Comparison of ENCODE assay signal across 7 cellular contexts in genomic region chr16:88759245-88759975, GRCh38. TPM values are rescaled to one million over a fixed set of nuclear protein-coding genes. Genes with fewer than 3 reads are reported as not detected.
DNase-seq lines count a peak whose midpoint lies in the region; ATAC-seq and TF ChIP-seq lines count a peak whose summit lies in the region.
"Had no signal": no experiment of that assay in that cellular context is flagged by ENCODE, and none has a peak within 500 bp of the region (broad histone marks: within the 10 kb centered on the region; RNA-seq: fewer than 3 reads in every experiment).

No MANE protein-coding gene starts in this region.

- TF ChIP-seq POLR2A in IMR-90 (IDR thresholded peaks at IDR 0.05; ENCODE audit: low read depth, low read length): no peak

- H3K79me1 ChIP-seq in IMR-90 (ENCODE audit: low read depth in 1 of 2, low read length in 2 of 2): peaks cover 18 to 91% of the 10 kb centered on the region in 2 experiments; a peak in 3 of 4 replicates

- H3K4me3 Mint-ChIP-seq in activated T-cell treated with anti-CD3 and anti-CD28 coated beads, Interleukin-2, amount 50 U/mL, for 72 hours: peak overlapping the region; percentile 66 to 71
- peak overlapping the region in 1 of 3 experiments; percentile 6 for H3K4me3 Mint-ChIP-seq in nephron

- in situ Hi-C loops in IMR-90 (cut with MboI; ENCODE audit: low sequenced_read_pairs): no loop called here

- H2AK5ac ChIP-seq in IMR-90 (ENCODE audit: low read depth, low read length): peak overlapping the region; percentile 63

- H3K9ac ChIP-seq in IMR-90 (ENCODE audit: low read depth, low read length): peak overlapping the region; percentile 58

- no peaks in the 10 kb centered on the region for H3K27me3 Mint-ChIP-seq in activated T-cell treated with anti-CD3 and anti-CD28 coated beads, Interleukin-2, amount 50 U/mL, for 72 hours (ENCODE audit: low read depth)
- H3K27me3 Mint-ChIP-seq in nephron (ENCODE audit: low read depth): peaks cover 9% of the 10 kb centered on the region

- H2AFZ ChIP-seq in IMR-90 (replicated peaks; ENCODE audit: low read length, poor library complexity): peak overlapping the region; percentile 37

- H3K4ac ChIP-seq in IMR-90 (ENCODE audit: low read depth, low read length): peak overlapping the region; percentile 80

- TF ChIP-seq CTCF in IMR-90 (conservative IDR thresholded peaks at IDR 0.05; ENCODE audit: low read depth, low read length): no peak
- peak in 2 of 3 experiments; percentile 20 to 24 for TF ChIP-seq CTCF in nephron (IDR thresholded peaks at IDR 0.05; ENCODE audit: unreplicated experiment in 3 of 3)
- no peak for TF ChIP-seq CTCF in coronary artery (IDR thresholded peaks at IDR 0.05)

- dilution Hi-C loops in IMR-90 (cut with HindIII; ENCODE audit: low sequenced_read_pairs, unreplicated experiment): no loop called here

- H3K23ac ChIP-seq in IMR-90 (ENCODE audit: low read depth, low read length): peak overlapping the region; percentile 48; the same call in 1 of the 2 replicates

- peak overlapping the region; percentile 77 to 81; a peak in 2 of 4 replicates for H4K8ac ChIP-seq in IMR-90 (ENCODE audit: low read depth in 2 of 2, low read length in 2 of 2)

- no peaks in the 10 kb centered on the region for H3K9me3 ChIP-seq in IMR-90 (ENCODE audit: control insufficient read depth, insufficient read depth, low read length)

- CTCF ChIA-PET in IMR-90 (lab: Yijun Ruan, JAX): interaction anchor here (0.8 to 2.2 kb wide), 3 partner anchors 9 to 22 kb away, joined by 3 to 5 read pairs (median 3); no protein-coding TSS in a partner anchor

- peak overlapping the region; percentile 78 for H3K27ac ChIP-seq in IMR-90 (ENCODE audit: insufficient read depth, low read length)
- no peak overlapping the region for H3K27ac ChIP-seq in coronary artery

- peak overlapping the region; percentile 69 for H4K5ac ChIP-seq in IMR-90 (ENCODE audit: low read depth, low read length)

- H3K9me1 ChIP-seq in IMR-90 (ENCODE audit: insufficient read depth, low read length): peaks cover 18% of the 10 kb centered on the region

- H3K27ac Mint-ChIP-seq in activated T-cell treated with anti-CD3 and anti-CD28 coated beads, Interleukin-2, amount 50 U/mL, for 72 hours: peak overlapping the region; percentile 91
- H3K27ac Mint-ChIP-seq in nephron: peak overlapping the region; percentile 46 to 94 (median 78)

- peaks cover 35% of the 10 kb centered on the region for H3K4me1 ChIP-seq in IMR-90 (ENCODE audit: control insufficient read depth, insufficient read depth, low read length)

- H3K9me3 Mint-ChIP-seq in activated T-cell treated with anti-CD3 and anti-CD28 coated beads, Interleukin-2, amount 50 U/mL, for 72 hours: no peaks in the 10 kb centered on the region
- no peaks in the 10 kb centered on the region for H3K9me3 Mint-ChIP-seq in nephron

- no peaks in the 10 kb centered on the region for H3K27me3 ChIP-seq in IMR-90 (ENCODE audit: control insufficient read depth, insufficient read depth, low read length)

- DNase-seq in IMR-90: peak; percentile 49
- DNase-seq in activated T-cell treated with anti-CD3 and anti-CD28 coated beads, Interleukin-2, amount 50 U/mL, for 72 hours: peak; percentile 50 to 54
- DNase-seq in NCI-H748 treated with DMSO at 0.1 percent for 48 hours (lab: John Stamatoyannopoulos, UW): no peak
- no peak for DNase-seq in coronary artery (ENCODE audit: low spot score)
- DNase-seq in NCI-H1092 treated with DMSO at 0.1 percent for 48 hours (lab: John Stamatoyannopoulos, UW): no peak

- H3K14ac ChIP-seq in IMR-90 (replicated peaks; ENCODE audit: low read depth, low read length): peak overlapping the region; percentile 40; the same call in 1 of the 2 replicates

- no peaks in the 10 kb centered on the region for H3K36me3 Mint-ChIP-seq in activated T-cell treated with anti-CD3 and anti-CD28 coated beads, Interleukin-2, amount 50 U/mL, for 72 hours (ENCODE audit: insufficient read depth in 2 of 2)
- no peaks in the 10 kb centered on the region for H3K36me3 Mint-ChIP-seq in nephron (ENCODE audit: low read depth)

- H4K20me1 ChIP-seq in IMR-90 (ENCODE audit: insufficient read depth, low read length): peaks cover 96% of the 10 kb centered on the region

- peak overlapping the region; percentile 58; the same call in 1 of the 2 replicates for H3K18ac ChIP-seq in IMR-90 (ENCODE audit: low read depth, low read length)

- BruUV-seq in IMR-90 (replicated peaks; lab: Mats Ljungman, UMichigan): no TSS peak

- H3K4me1 Mint-ChIP-seq in activated T-cell treated with anti-CD3 and anti-CD28 coated beads, Interleukin-2, amount 50 U/mL, for 72 hours (ENCODE audit: low read depth): peaks cover 11% of the 10 kb centered on the region
- H3K4me1 Mint-ChIP-seq in nephron: peaks cover 13% of the 10 kb centered on the region

- WGBS in IMR-90 (ENCODE audit: extremely low coverage in 2 of 2, insufficient read length in 1 of 2), 2 experiments: 92% methylated on average over 2 of the region's 26 CpGs; no CpG with 5 or more reads in 1 of the 2 experiments

- H2BK120ac ChIP-seq in IMR-90 (ENCODE audit: low read depth, low read length): peak overlapping the region; percentile 58; the same call in 1 of the 2 replicates

- peak overlapping the region; percentile 64; the same call in 2 of the 3 replicates for H2BK15ac ChIP-seq in IMR-90 (ENCODE audit: low read depth, low read length)

- POLR2A ChIA-PET in IMR-90 (lab: Charles Lee; ENCODE audit: unreplicated experiment): interaction anchor here (0.8 kb wide), 1 partner anchor 14 kb away, joined by 3 read pairs; no protein-coding TSS in a partner anchor

- intact Hi-C loops in IMR-90 (cut with micrococcal nuclease): no loop called here

- H3K36me3 ChIP-seq in IMR-90 (ENCODE audit: control insufficient read depth, insufficient read depth, low read length): peaks cover 5% of the 10 kb centered on the region

- H3K4me2 ChIP-seq in IMR-90 (ENCODE audit: low read depth, low read length): peak overlapping the region; percentile 56

- H2BK20ac ChIP-seq in IMR-90 (ENCODE audit: low read depth, low read length): peak overlapping the region; percentile 57; the same call in 1 of the 2 replicates

- H2BK5ac ChIP-seq in IMR-90 (ENCODE audit: low read depth, low read length, poor library complexity, severe bottlenecking): peak overlapping the region; percentile 78

- TF ChIP-seq RAD21 in IMR-90 (IDR thresholded peaks at IDR 0.05; ENCODE audit: low read length): no peak

- H3K4me3 ChIP-seq in IMR-90 (ENCODE audit: insufficient read depth, low read depth, low read length) (no peak overlapping the region), coronary artery (no peak overlapping the region)
- H3K4me3 ChIP-seq: skin epidermis had no signal

- H4K91ac ChIP-seq in IMR-90 (ENCODE audit: insufficient read depth, low read depth, low read length): peak overlapping the region; percentile 90

- peak overlapping the region; percentile 77 for H2AK9ac ChIP-seq in IMR-90 (replicated peaks; ENCODE audit: low read depth, low read length, poor library complexity)

- H3K56ac ChIP-seq in IMR-90 (ENCODE audit: extremely low read depth, insufficient read depth, low read length): no peak overlapping the region; the same call in 1 of the 2 replicates

- ATAC-seq in IMR-90 (ENCODE audit: low read depth): peak; percentile 75
- ATAC-seq in activated T-cell treated with anti-CD3 and anti-CD28 coated beads, Interleukin-2, amount 50 U/mL, for 72 hours (replicated peaks in 1 of 2): peak; percentile 69 to 76

TF ChIP-seq in IMR-90, 13 proteins besides CTCF, POLR2A, EP300 and RAD21:
- TF ChIP-seq, protein P1, sequence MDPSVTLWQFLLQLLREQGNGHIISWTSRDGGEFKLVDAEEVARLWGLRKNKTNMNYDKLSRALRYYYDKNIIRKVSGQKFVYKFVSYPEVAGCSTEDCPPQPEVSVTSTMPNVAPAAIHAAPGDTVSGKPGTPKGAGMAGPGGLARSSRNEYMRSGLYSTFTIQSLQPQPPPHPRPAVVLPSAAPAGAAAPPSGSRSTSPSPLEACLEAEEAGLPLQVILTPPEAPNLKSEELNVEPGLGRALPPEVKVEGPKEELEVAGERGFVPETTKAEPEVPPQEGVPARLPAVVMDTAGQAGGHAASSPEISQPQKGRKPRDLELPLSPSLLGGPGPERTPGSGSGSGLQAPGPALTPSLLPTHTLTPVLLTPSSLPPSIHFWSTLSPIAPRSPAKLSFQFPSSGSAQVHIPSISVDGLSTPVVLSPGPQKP (IDR thresholded peaks at IDR 0.05; ENCODE audit: borderline replicate concordance, low read depth, low read length): no peak
- TF ChIP-seq BHLHE40 (IDR thresholded peaks at IDR 0.05; ENCODE audit: low read depth, low read length): 0 out of 2 replicates have a peak, but pooled peaks have one; percentile 12

RNA-seq across cellular contexts. Expression of gene PIEZO1, which starts 25.6 kb away (rescaled TPM):
- total RNA-seq in IMR-90 (2012; rRNA removed): 36.2 and 48.6 TPM in 2 replicates
- 372 and 392 TPM in 2 replicates for polyA plus RNA-seq in IMR-90 (2012; rRNA removed)
- polyA plus RNA-seq in IMR-90 (2012; cell fraction: cytosol; rRNA removed): 218 and 326 TPM in 2 replicates
- 957 and 2,926 TPM in 2 replicates for polyA plus RNA-seq in IMR-90 (2012; cell fraction: nucleus; rRNA removed; ENCODE audit: low replicate concordance)
- 100 to 1,000 TPM in 1 of 2 donors, 10 to 100 TPM in 1; 94.1 to 141 TPM for total RNA-seq in activated T-cell treated with anti-CD3 and anti-CD28 coated beads, Interleukin-2, amount 50 U/mL, for 72 hours

RNA-seq across cellular contexts. Expression of gene CDT1, which starts 44.2 kb away (rescaled TPM):
- 3.2 and 4.7 TPM in 2 replicates for total RNA-seq in IMR-90 (2012; rRNA removed)
- polyA plus RNA-seq in IMR-90 (2012; rRNA removed): 11.8 and 13.2 TPM in 2 replicates
- 6.8 and 10.7 TPM in 2 replicates for polyA plus RNA-seq in IMR-90 (2012; cell fraction: cytosol; rRNA removed)
- 4.7 and 22.2 TPM in 2 replicates for polyA plus RNA-seq in IMR-90 (2012; cell fraction: nucleus; rRNA removed; ENCODE audit: low replicate concordance)
- total RNA-seq in activated T-cell treated with anti-CD3 and anti-CD28 coated beads, Interleukin-2, amount 50 U/mL, for 72 hours: 100 to 1,000 TPM; 167 to 172 TPM

RNA-seq across cellular contexts. Expression of gene APRT, which starts 52.3 kb away (rescaled TPM):
- 40.5 and 41.7 TPM in 2 replicates for total RNA-seq in IMR-90 (2012; rRNA removed)
- polyA plus RNA-seq in IMR-90 (2012; rRNA removed): 157 and 209 TPM in 2 replicates
- 109 and 184 TPM in 2 replicates for polyA plus RNA-seq in IMR-90 (2012; cell fraction: cytosol; rRNA removed)
- polyA plus RNA-seq in IMR-90 (2012; cell fraction: nucleus; rRNA removed; ENCODE audit: low replicate concordance): 87.9 and 240 TPM in 2 replicates
- 100 to 1,000 TPM; 116 to 139 TPM for total RNA-seq in activated T-cell treated with anti-CD3 and anti-CD28 coated beads, Interleukin-2, amount 50 U/mL, for 72 hours

RNA-seq across cellular contexts. Expression of gene CTU2, which starts 53.1 kb away (rescaled TPM):
- total RNA-seq in IMR-90 (2012; rRNA removed): 12.8 and 12.9 TPM in 2 replicates
- 18.4 and 23.4 TPM in 2 replicates for polyA plus RNA-seq in IMR-90 (2012; rRNA removed)
- polyA plus RNA-seq in IMR-90 (2012; cell fraction: cytosol; rRNA removed): 16.4 and 19.7 TPM in 2 replicates
- polyA plus RNA-seq in IMR-90 (2012; cell fraction: nucleus; rRNA removed; ENCODE audit: low replicate concordance): 25.5 and 154 TPM in 2 replicates
- 10 to 100 TPM; 25.9 to 34.9 TPM for total RNA-seq in activated T-cell treated with anti-CD3 and anti-CD28 coated beads, Interleukin-2, amount 50 U/mL, for 72 hours

RNA-seq across cellular contexts. Expression of gene RNF166, which starts 53.2 kb away (rescaled TPM):
- total RNA-seq in IMR-90 (2012; rRNA removed): 6.9 and 8.1 TPM in 2 replicates
- polyA plus RNA-seq in IMR-90 (2012; rRNA removed): 17.4 and 24.1 TPM in 2 replicates
- 13.4 and 20.8 TPM in 2 replicates for polyA plus RNA-seq in IMR-90 (2012; cell fraction: cytosol; rRNA removed)
- 31.6 and 83.7 TPM in 2 replicates for polyA plus RNA-seq in IMR-90 (2012; cell fraction: nucleus; rRNA removed; ENCODE audit: low replicate concordance)
- 10 to 100 TPM; 58.6 to 64.5 TPM for total RNA-seq in activated T-cell treated with anti-CD3 and anti-CD28 coated beads, Interleukin-2, amount 50 U/mL, for 72 hours

Comparison
In these comparisons a context has a peak if more than half of its experiments do, and no peak if none do; other contexts are left out.
1. DNase-seq: peak in IMR-90 (single experiment) and activated T-cell treated with anti-CD3 and anti-CD28 coated beads, Interleukin-2, amount 50 U/mL, for 72 hours (2 of 2); none in NCI-H748 treated with DMSO at 0.1 percent for 48 hours (single experiment), coronary artery (single experiment) and NCI-H1092 treated with DMSO at 0.1 percent for 48 hours (single experiment).
2. CTCF ChIP-seq: peak in nephron (2 of 3); none in IMR-90 (single experiment) and coronary artery (single experiment).
3. RNA of gene CDT1, which starts 44.2 kb away (total RNA-seq): 167 to 172 TPM in activated T-cell treated with anti-CD3 and anti-CD28 coated beads, Interleukin-2, amount 50 U/mL, for 72 hours; 3.2 to 4.7 TPM in IMR-90; every median in the first group is over 10 times any median in the second.